8 cellular contexts compared by ENCODE assay signal in the genomic region with DNA sequence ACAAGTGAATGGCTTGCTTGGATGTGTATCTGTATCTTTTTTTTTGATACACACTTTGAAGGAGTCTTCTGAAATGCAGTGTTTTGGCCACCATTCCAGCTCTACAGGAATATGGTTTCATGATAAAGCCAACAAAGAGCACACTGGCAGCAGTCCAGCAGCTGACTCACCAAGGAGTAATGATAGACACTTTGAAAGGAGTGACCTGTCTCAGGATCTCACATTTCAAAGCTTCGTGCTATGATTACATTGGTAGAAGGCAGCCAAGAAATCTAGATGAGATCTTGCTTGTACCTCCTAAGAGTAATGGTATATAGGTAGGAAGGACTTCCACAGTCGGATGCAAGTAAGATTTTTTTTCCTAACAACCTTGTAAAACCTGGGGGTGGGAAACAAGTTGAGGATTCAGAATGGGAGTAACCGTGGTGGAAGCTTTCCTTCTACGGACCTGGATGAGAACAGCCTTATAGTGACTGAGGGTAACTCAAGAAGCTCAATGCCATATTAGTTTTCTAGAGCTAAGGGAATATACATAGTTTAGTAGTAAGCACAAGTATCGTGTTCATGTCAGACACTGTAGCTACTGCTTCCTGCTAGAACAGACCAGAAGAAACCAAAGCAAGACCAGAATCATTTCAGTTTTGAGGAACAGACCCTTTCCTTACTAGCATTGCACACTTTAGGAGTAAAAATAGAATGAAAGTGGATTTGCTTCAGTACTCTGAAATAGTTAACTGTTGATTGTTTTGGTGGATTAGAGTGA. TPM values are rescaled to one million over a fixed set of nuclear protein-coding genes. Genes with fewer than 3 reads are reported as not detected.
DNase-seq lines count a peak whose midpoint lies in the region; ATAC-seq, FAIRE-seq and TF ChIP-seq lines count a peak whose summit lies in the region.

No MANE protein-coding gene starts in this region.

- H3K27me3 Mint-ChIP-seq in activated naive CD4-positive, alpha-beta T cell treated with anti-CD3 and anti-CD28 coated beads, Interleukin-2, amount 10 ng/mL, durations not matched to agents 7 days and 5 days: no peaks in the 10 kb centered on the region

- peak; percentile 87 for DNase-seq in Caki2 (ENCODE audit: low read depth)
- peak; percentile 26 for DNase-seq in HuH-7 (ENCODE audit: low spot score)
- DNase-seq in RWPE2 (ENCODE audit: low spot score): peak; percentile 76
- peak; percentile 74 for DNase-seq in epithelial cell of prostate (ENCODE audit: low read depth, low spot score)
- DNase-seq in myocyte (ENCODE audit: low read depth): peak; percentile 92
- no peak for DNase-seq in GM12892 (ENCODE audit: insufficient read length)
- DNase-seq in activated naive CD4-positive, alpha-beta T cell treated with anti-CD3 and anti-CD28 coated beads, Interleukin-2, amount 10 ng/mL, durations not matched to agents 7 days and 5 days: no peak

- H3K4me1 ChIP-seq in RWPE2 (ENCODE audit: insufficient read depth, poor library complexity, severe bottlenecking): peaks cover 15% of the 10 kb centered on the region

- H3K4me1 Mint-ChIP-seq in activated naive CD4-positive, alpha-beta T cell treated with anti-CD3 and anti-CD28 coated beads, Interleukin-2, amount 10 ng/mL, durations not matched to agents 7 days and 5 days: no peaks in the 10 kb centered on the region

- ATAC-seq in RWPE2 (ENCODE audit: low read depth): peak; percentile 99
- ATAC-seq in GM19023 (IDR thresholded peaks at IDR 0.05; ENCODE audit: unreplicated experiment): no peak

- in situ Hi-C loops in Caki2 (cut with HindIII; ENCODE audit: low pct_unique_long_range_greater_than_20kb, low sequenced_read_pairs): no loop called here

- H3K9me3 Mint-ChIP-seq in activated naive CD4-positive, alpha-beta T cell treated with anti-CD3 and anti-CD28 coated beads, Interleukin-2, amount 10 ng/mL, durations not matched to agents 7 days and 5 days: no peaks in the 10 kb centered on the region

- H3K4me3 Mint-ChIP-seq in activated naive CD4-positive, alpha-beta T cell treated with anti-CD3 and anti-CD28 coated beads, Interleukin-2, amount 10 ng/mL, durations not matched to agents 7 days and 5 days: no peak overlapping the region

- H3K9me3 ChIP-seq in RWPE2 (ENCODE audit: severe bottlenecking): no peaks in the 10 kb centered on the region

- FAIRE-seq in GM12892 (lab: Jason Lieb, UNC): no peak

- no peaks in the 10 kb centered on the region for H3K36me3 ChIP-seq in RWPE2 (ENCODE audit: low read depth)

- H3K27ac ChIP-seq in RWPE2 (ENCODE audit: poor library complexity, severe bottlenecking): peak overlapping the region; percentile 58
- H3K27ac ChIP-seq in epithelial cell of prostate: peak overlapping the region; percentile 60

- no peak overlapping the region for H3K4me3 ChIP-seq in RWPE2 (ENCODE audit: severe bottlenecking)

- CTCF ChIA-PET in activated naive CD4-positive, alpha-beta T cell treated with anti-CD3 and anti-CD28 coated beads, Interleukin-2, amount 10 ng/mL, durations not matched to agents 7 days and 5 days (lab: Charles Lee): interaction anchor here (0.9 to 1.7 kb wide), 2 partner anchors 36 to 97 kb away, joined by 3 to 5 read pairs; no protein-coding TSS in a partner anchor

- TF ChIP-seq CTCF in RWPE2 (IDR thresholded peaks at IDR 0.05; ENCODE audit: poor library complexity, severe bottlenecking): no peak

- H3K27ac Mint-ChIP-seq in activated naive CD4-positive, alpha-beta T cell treated with anti-CD3 and anti-CD28 coated beads, Interleukin-2, amount 10 ng/mL, durations not matched to agents 7 days and 5 days: no peak overlapping the region

- no peaks in the 10 kb centered on the region for H3K27me3 ChIP-seq in RWPE2 (ENCODE audit: insufficient read depth, poor library complexity, severe bottlenecking)

- TF ChIP-seq POLR2A in GM12892 (IDR thresholded peaks at IDR 0.05; ENCODE audit: low read depth, low read length): no peak

- H3K36me3 Mint-ChIP-seq in activated naive CD4-positive, alpha-beta T cell treated with anti-CD3 and anti-CD28 coated beads, Interleukin-2, amount 10 ng/mL, durations not matched to agents 7 days and 5 days: no peaks in the 10 kb centered on the region

RNA-seq across cellular contexts. Expression of gene MTMR3, which starts 25.0 kb away (rescaled TPM):
- 17.2 and 34.4 TPM in 2 replicates for total RNA-seq in Caki2 (2014; rRNA removed; shearing (Covaris generic); ENCODE audit: low replicate concordance)
- 25.7 and 29.3 TPM in 2 replicates for total RNA-seq in myocyte
- 21.6 TPM for polyA plus RNA-seq in myocyte (2012)
- 8.6 TPM for polyA plus RNA-seq in GM12892 (2012; ENCODE audit: missing spikeins)

Comparison
In these comparisons a context has a peak if more than half of its experiments do, and no peak if none do; other contexts are left out.
1. DNase-seq: peak in Caki2 (single experiment), HuH-7 (single experiment), RWPE2 (single experiment), epithelial cell of prostate (single experiment) and myocyte (single experiment); none in GM12892 (single experiment) and activated naive CD4-positive, alpha-beta T cell treated with anti-CD3 and anti-CD28 coated beads, Interleukin-2, amount 10 ng/mL, durations not matched to agents 7 days and 5 days (single experiment).